ENCODE assay signal across 8 cellular contexts in the genomic region with DNA sequence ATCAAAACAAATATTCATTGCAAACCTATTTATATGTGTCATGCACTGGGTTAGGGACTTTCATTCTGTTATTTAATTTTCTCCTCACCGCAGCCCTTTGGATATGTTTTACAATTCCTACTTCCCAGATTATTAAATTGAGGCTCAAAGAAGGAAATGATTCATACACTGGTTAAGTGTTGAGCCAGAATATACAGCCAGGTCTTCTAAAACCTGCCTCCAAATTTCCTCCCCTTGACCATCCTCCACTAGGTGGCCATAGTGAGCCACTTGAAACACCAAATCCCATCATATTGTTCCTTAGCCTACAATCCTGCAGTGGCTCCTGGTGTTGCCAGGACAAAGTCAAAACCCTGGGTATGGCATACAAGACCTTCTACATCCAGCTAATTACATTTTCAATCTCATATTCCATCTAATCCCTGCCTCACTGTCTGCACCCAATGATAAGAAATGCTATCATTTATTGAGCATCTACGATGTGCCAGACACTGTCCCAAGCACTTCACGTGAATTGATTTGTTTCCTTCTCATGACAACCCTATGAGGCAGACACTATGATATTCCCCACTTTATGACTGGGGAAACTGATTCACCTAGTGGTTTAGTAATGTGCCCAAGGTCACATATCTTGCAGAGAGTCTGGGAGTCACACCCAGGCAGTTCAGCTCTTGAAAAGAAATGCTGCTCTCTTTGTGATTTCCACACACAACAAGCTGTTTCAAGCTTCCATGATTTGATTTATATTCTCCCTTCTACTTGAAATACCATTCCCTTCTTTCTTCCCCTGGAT. TPM values are rescaled to one million over a fixed set of nuclear protein-coding genes. Genes with fewer than 3 reads are reported as not detected.
DNase-seq lines count a peak whose midpoint lies in the region; FAIRE-seq and TF ChIP-seq lines count a peak whose summit lies in the region.

No MANE protein-coding gene starts in this region.

- TF ChIP-seq CTCF in GM12872 (IDR thresholded peaks at IDR 0.05; ENCODE audit: insufficient read depth, low read depth, low read length), result peak; percentile 83
- peak; percentile 91 for TF ChIP-seq CTCF in endodermal cell (conservative IDR thresholded peaks at IDR 0.05)
- TF ChIP-seq CTCF in nephron progenitor cell (IDR thresholded peaks at IDR 0.05), result peak; percentile 86

- FAIRE-seq in A204.1 (lab: Jason Lieb, UNC), result peak; percentile 78

- H3K27ac ChIP-seq in endodermal cell (ENCODE audit: low read depth, low read length), result no peak overlapping the region

- H3K27me3 ChIP-seq in NT2/D1 (ENCODE audit: insufficient read depth, insufficient read length) (no peaks in the 10 kb centered on the region), endodermal cell (ENCODE audit: control insufficient read depth, insufficient read depth, low read length, poor library complexity, severe bottlenecking) (no peaks in the 10 kb centered on the region)

- H3K27me3 Mint-ChIP-seq in endodermal cell (ENCODE audit: insufficient read depth) (peaks cover 2% of the 10 kb centered on the region), nephron progenitor cell (ENCODE audit: low read depth, poor library complexity) (peaks cover 7% of the 10 kb centered on the region)

- H3K9ac ChIP-seq in NT2/D1 (ENCODE audit: insufficient read length, low read depth), result no peak overlapping the region
- H3K9ac ChIP-seq in endodermal cell (ENCODE audit: extremely low read depth, low read length, poor library complexity, severe bottlenecking), result no peak overlapping the region

- peaks cover 48% of the 10 kb centered on the region for H3K9me3 ChIP-seq in NT2/D1 (ENCODE audit: insufficient read depth, low read length)
- H3K9me3 ChIP-seq in endodermal cell (ENCODE audit: control insufficient read depth, low read length), result peaks cover 27% of the 10 kb centered on the region

- peaks cover 11% of the 10 kb centered on the region for H3K4me1 Mint-ChIP-seq in endodermal cell
- H3K4me1 Mint-ChIP-seq in nephron progenitor cell, result peaks cover 35% of the 10 kb centered on the region

- no peaks in the 10 kb centered on the region for H3K36me3 Mint-ChIP-seq in endodermal cell (ENCODE audit: low read depth)
- H3K36me3 Mint-ChIP-seq in nephron progenitor cell (ENCODE audit: low read depth), result peaks cover 12% of the 10 kb centered on the region

- H3K27ac Mint-ChIP-seq in endodermal cell, result no peak overlapping the region
- H3K27ac Mint-ChIP-seq in nephron progenitor cell, result no peak overlapping the region

- 80 to 83% methylated on average over 1 to 3 of the region's 3 CpGs for WGBS in endodermal cell (ENCODE audit: insufficient coverage in 1 of 2, insufficient read length in 1 of 2), 2 experiments

- H3K4me1 ChIP-seq in NT2/D1 (ENCODE audit: insufficient read depth, insufficient read length), result no peaks in the 10 kb centered on the region
- H3K4me1 ChIP-seq in endodermal cell (ENCODE audit: control insufficient read depth, insufficient read depth, low read length), result no peaks in the 10 kb centered on the region

- H3K36me3 ChIP-seq in NT2/D1 (ENCODE audit: insufficient read depth, insufficient read length, low read length) (no peaks in the 10 kb centered on the region), endodermal cell (ENCODE audit: control insufficient read depth, insufficient read depth, low read length) (no peaks in the 10 kb centered on the region)

- intact Hi-C loops in posterior cingulate gyrus (cut with DNase I), result loop anchor here (10.0 kb wide), 2 partner anchors 1025 to 1105 kb away; a partner anchor contains a TSS

- DNase-seq in NT2/D1 (ENCODE audit: low read depth, low spot score) (peak; percentile 78), endodermal cell (peak; percentile 84), nephron progenitor cell (peak; percentile 66), posterior cingulate gyrus (no peak)
- DNase-seq in stimulated activated CD4-positive, alpha-beta T cell treated with anti-CD3 and anti-CD28 coated beads, Interleukin-2, amount 100 ng/mL, for 48 hours, result no peak
- no peak for DNase-seq in stimulated activated CD4-positive, alpha-beta T cell treated with anti-CD3 and anti-CD28 coated beads, Interleukin-4, amount 100 ng/mL, for 24 hours

- H3K9me3 Mint-ChIP-seq in endodermal cell, result peaks cover 33% of the 10 kb centered on the region
- H3K9me3 Mint-ChIP-seq in nephron progenitor cell, result peaks cover 30% of the 10 kb centered on the region

- H3K4me3 Mint-ChIP-seq in endodermal cell (no peak overlapping the region), nephron progenitor cell (no peak overlapping the region)

- H3K4me3 ChIP-seq in NT2/D1 (ENCODE audit: insufficient read length, low read depth) (no peak overlapping the region), endodermal cell (ENCODE audit: low read length) (no peak overlapping the region)

RNA-seq across cellular contexts. Expression of a gene that starts 23.6 kb away (rescaled TPM):
- total RNA-seq in endodermal cell, result 10 to 100 TPM; 22.8 to 26.5 TPM
- polyA plus RNA-seq in endodermal cell (2013, experiment 1 of 2), result 44.2 TPM
- polyA plus RNA-seq in endodermal cell (2013, experiment 2 of 2), result 47.7 TPM

Comparison
In these comparisons a context has a peak if more than half of its experiments do, and no peak if none do; other contexts are left out.
1. DNase-seq: peak in NT2/D1 (single experiment), endodermal cell (single experiment) and nephron progenitor cell (single experiment); none in stimulated activated CD4-positive, alpha-beta T cell treated with anti-CD3 and anti-CD28 coated beads, Interleukin-2, amount 100 ng/mL, for 48 hours (0 of 2), posterior cingulate gyrus (0 of 10) and stimulated activated CD4-positive, alpha-beta T cell treated with anti-CD3 and anti-CD28 coated beads, Interleukin-4, amount 100 ng/mL, for 24 hours (single experiment).
2. Peak in every context shown above with its lines, with median percentiles within 50 percentile points of each other: CTCF ChIP-seq.